ENCODE assay signal across 8 cellular contexts in the genomic region with DNA sequence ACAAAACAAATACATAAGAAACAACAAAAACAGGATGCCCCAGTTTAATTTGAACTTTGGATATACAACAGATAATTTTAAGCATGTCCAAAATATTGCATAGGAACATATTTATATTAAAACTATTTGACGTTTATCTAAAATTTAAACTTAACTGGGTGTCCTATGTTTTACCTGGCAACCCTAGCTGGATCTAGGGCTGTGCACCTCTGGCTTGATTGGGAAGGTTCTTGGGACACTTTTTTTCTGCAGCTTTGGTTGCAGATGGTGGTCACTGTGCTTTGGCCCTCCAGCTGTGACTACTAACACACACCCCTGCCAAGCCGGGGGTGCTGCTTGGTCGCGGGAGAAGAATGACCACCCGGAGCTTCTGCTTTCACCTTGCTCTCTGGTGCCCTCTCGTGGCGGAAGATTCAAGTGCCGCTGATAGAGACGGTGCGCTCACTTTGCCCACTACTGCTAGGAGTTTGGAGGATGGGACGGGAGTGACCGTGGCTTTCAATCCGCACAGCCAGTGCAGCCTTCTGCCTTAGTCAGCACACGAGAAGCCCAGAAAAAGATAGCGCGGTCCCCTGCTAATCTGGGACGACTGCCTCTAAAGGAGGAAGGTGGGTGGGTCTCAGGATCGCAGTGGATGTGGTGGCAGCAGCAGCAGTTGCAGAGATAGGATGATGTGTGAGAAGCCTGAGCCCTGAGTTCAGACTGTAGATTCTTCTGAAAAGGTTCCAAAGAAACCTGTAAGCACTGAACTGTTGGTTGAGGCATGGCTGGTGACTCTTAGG. TPM values are rescaled to one million over a fixed set of nuclear protein-coding genes. Genes with fewer than 3 reads are reported as not detected.
DNase-seq lines count a peak whose midpoint lies in the region; ATAC-seq and TF ChIP-seq lines count a peak whose summit lies in the region.

No MANE protein-coding gene starts in this region.

- BruUV-seq in HCT116 (replicated peaks; lab: Mats Ljungman, UMichigan) = no TSS peak

- POLR2A ChIA-PET in HCT116 (lab: Charles Lee) = interaction anchor here (0.6 to 1.3 kb wide), 3 partner anchors 11 to 215 kb away, joined by 3 to 4 read pairs (median 3); no protein-coding TSS in a partner anchor

- CTCF ChIA-PET in HCT116 (lab: Charles Lee) = interaction anchor here (0.5 to 2.8 kb wide), 19 partner anchors 11 to 753 kb away, joined by 3 to 22 read pairs (median 3); no protein-coding TSS in a partner anchor

- peaks cover 0 to 4% (median 0%) of the 10 kb centered on the region in 11 experiments; a peak in 1 of 22 replicates for H4K20me1 ChIP-seq in BLaER1 treated with 17β-estradiol and CSF1 and Interleukin-3, amounts not matched to agents 10 nM and 100 nM
- no peaks in the 10 kb centered on the region for H4K20me1 ChIP-seq in HCT116 (ENCODE audit: insufficient read depth)

- peak overlapping the region in 7 of 11 experiments; percentile 16 to 83 (median 38); a peak in 12 of 22 replicates for H3K4me2 ChIP-seq in BLaER1 treated with 17β-estradiol and CSF1 and Interleukin-3, amounts not matched to agents 10 nM and 100 nM
- H3K4me2 ChIP-seq in HCT116 (ENCODE audit: low read length) = peak overlapping the region; percentile 72

- peak; percentile 60 for TF ChIP-seq RAD21 in HCT116 (IDR thresholded peaks at IDR 0.05; ENCODE audit: low read depth)

- no peaks in the 10 kb centered on the region for H3K27me3 ChIP-seq in BLaER1 treated with 17β-estradiol and CSF1 and Interleukin-3, amounts not matched to agents 10 nM and 100 nM
- no peaks in the 10 kb centered on the region for H3K27me3 ChIP-seq in HCT116 (ENCODE audit: insufficient read depth, low read length)
- H3K27me3 ChIP-seq in effector memory CD4-positive, alpha-beta T cell (replicated peaks; ENCODE audit: control insufficient read depth, insufficient read depth, low read length, poor library complexity, severe bottlenecking) = no peaks in the 10 kb centered on the region

- peak; percentile 96 for ATAC-seq in HCT116

- peak; percentile 40 to 89 (median 86); a peak in 5 of 6 replicates for TF ChIP-seq CTCF in HCT116 (IDR thresholded peaks at IDR 0.05 in 2 of 3, conservative IDR thresholded peaks at IDR 0.05 in 1 of 3; ENCODE audit: borderline replicate concordance in 1 of 3, insufficient read depth in 1 of 3, low read depth in 2 of 3, low read length in 2 of 3)

- peaks cover 0 to 26% (median 8%) of the 10 kb centered on the region in 10 experiments; a peak in 12 of 20 replicates for H3K4me1 ChIP-seq in BLaER1 treated with 17β-estradiol and CSF1 and Interleukin-3, amounts not matched to agents 10 nM and 100 nM
- H3K4me1 ChIP-seq in HCT116 (ENCODE audit: control insufficient read depth in 1 of 2, insufficient read depth in 2 of 2, low read length in 2 of 2) = peaks cover 3 to 11% of the 10 kb centered on the region in 2 experiments; a peak in 2 of 4 replicates
- no peaks in the 10 kb centered on the region for H3K4me1 ChIP-seq in effector memory CD4-positive, alpha-beta T cell (ENCODE audit: control insufficient read depth, insufficient read depth, low read length, poor library complexity, severe bottlenecking)

- H3K27ac ChIP-seq in BLaER1 treated with 17β-estradiol and CSF1 and Interleukin-3, amounts not matched to agents 10 nM and 100 nM = peak overlapping the region in 1 of 11 experiments; percentile 24; a peak in 2 of 22 replicates
- H3K27ac ChIP-seq in HCT116 (ENCODE audit: low read depth, low read length) = no peak overlapping the region
- H3K27ac ChIP-seq in effector memory CD4-positive, alpha-beta T cell (ENCODE audit: insufficient read depth, low read length, poor library complexity, severe bottlenecking) = no peak overlapping the region

- no peaks in the 10 kb centered on the region for H3K36me3 ChIP-seq in BLaER1 treated with 17β-estradiol and CSF1 and Interleukin-3, amounts not matched to agents 10 nM and 100 nM
- no peaks in the 10 kb centered on the region for H3K36me3 ChIP-seq in HCT116 (ENCODE audit: control insufficient read depth in 1 of 2, insufficient read depth in 2 of 2, low read length in 2 of 2)
- no peaks in the 10 kb centered on the region for H3K36me3 ChIP-seq in effector memory CD4-positive, alpha-beta T cell (ENCODE audit: control insufficient read depth, insufficient read depth, low read length)

- peak; percentile 55 for DNase-seq in HCT116 (ENCODE audit: low read depth, low spot score)
- peak; percentile 57 for DNase-seq in NCI-H69 (lab: John Stamatoyannopoulos, UW)
- DNase-seq in activated CD8-positive, alpha-beta memory T cell treated with anti-CD3 and anti-CD28 coated beads for 1 hour (ENCODE audit: extremely low read depth in 1 of 2, low read depth in 1 of 2) = peak; percentile 4 to 66
- DNase-seq in effector memory CD4-positive, alpha-beta T cell = peak; percentile 12 to 47 (median 22)
- peak; percentile 72 for DNase-seq in medulla oblongata (ENCODE audit: extremely low spot score)
- DNase-seq in stimulated activated CD8-positive, alpha-beta memory T cell treated with anti-CD3 and anti-CD28 coated beads, Interleukin-12 subunit alpha, Interleukin-12 subunit beta, amount 100 ng/mL, for 24 hours (ENCODE audit: extremely low read depth) = peak; percentile 16
- no peak for DNase-seq in GF-D8 (lab: John Stamatoyannopoulos, UW)

- peak overlapping the region; percentile 80 for H2AFZ ChIP-seq in HCT116 (ENCODE audit: low read depth, low read length, poor library complexity, severe bottlenecking)

- no peaks in the 10 kb centered on the region for H3K9me2 ChIP-seq in HCT116 (ENCODE audit: insufficient read depth)

- RAD21 ChIA-PET in HCT116 (lab: Charles Lee; ENCODE audit: low non-redundant PET in 1 of 2, low total read pairs in 2 of 2, uncharacterized antibody in 2 of 2, unreplicated experiment in 2 of 2) = interaction anchor here in 1 of 2 experiments (0.8 kb wide), 1 partner anchor 215 kb away, joined by 3 read pairs; no protein-coding TSS in a partner anchor

- H3K4me3 ChIP-seq in BLaER1 treated with 17β-estradiol and CSF1 and Interleukin-3, amounts not matched to agents 10 nM and 100 nM = peak overlapping the region in 2 of 10 experiments; percentile 7 to 33; a peak in 2 of 20 replicates
- H3K4me3 ChIP-seq in HCT116 (replicated peaks in 1 of 2; ENCODE audit: low read depth in 1 of 2, low read length in 2 of 2) = peak overlapping the region; percentile 28 to 30
- no peak overlapping the region for H3K4me3 ChIP-seq in effector memory CD4-positive, alpha-beta T cell (ENCODE audit: insufficient read depth, low read depth, low read length, poor library complexity, severe bottlenecking)

- no peak for TF ChIP-seq POLR2A in HCT116 (IDR thresholded peaks at IDR 0.05; ENCODE audit: borderline replicate concordance, extremely low read depth, insufficient read depth, insufficient read length)

- no peaks in the 10 kb centered on the region for H3K79me2 ChIP-seq in HCT116 (ENCODE audit: insufficient read depth, low read length)

- no peak overlapping the region for H3K9ac ChIP-seq in BLaER1 treated with 17β-estradiol and CSF1 and Interleukin-3, amounts not matched to agents 10 nM and 100 nM
- H3K9ac ChIP-seq in HCT116 (ENCODE audit: low read length) = no peak overlapping the region

- H3K9me3 ChIP-seq in BLaER1 treated with 17β-estradiol and CSF1 and Interleukin-3, amounts not matched to agents 10 nM and 100 nM (replicated peaks in 1 of 11) = no peaks in the 10 kb centered on the region
- no peaks in the 10 kb centered on the region for H3K9me3 ChIP-seq in HCT116 (ENCODE audit: control insufficient read depth in 1 of 2, insufficient read depth in 1 of 2, low read depth in 1 of 2, low read length in 2 of 2)
- H3K9me3 ChIP-seq in effector memory CD4-positive, alpha-beta T cell (ENCODE audit: control insufficient read depth, low read length) = no peaks in the 10 kb centered on the region

- intact Hi-C loops in HCT116 (cut with micrococcal nuclease) = loop anchor here (1.0 kb wide), 1 partner anchor 215 kb away; no protein-coding TSS in a partner anchor

TF ChIP-seq in HCT116, 20 proteins besides CTCF, POLR2A, EP300 and RAD21:
- TF ChIP-seq, protein P1, sequence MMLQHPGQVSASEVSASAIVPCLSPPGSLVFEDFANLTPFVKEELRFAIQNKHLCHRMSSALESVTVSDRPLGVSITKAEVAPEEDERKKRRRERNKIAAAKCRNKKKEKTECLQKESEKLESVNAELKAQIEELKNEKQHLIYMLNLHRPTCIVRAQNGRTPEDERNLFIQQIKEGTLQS (IDR thresholded peaks at IDR 0.05) = no peak
- TF ChIP-seq SRF (IDR thresholded peaks at IDR 0.05; ENCODE audit: low read depth) = no peak
- TF ChIP-seq, protein P2, sequence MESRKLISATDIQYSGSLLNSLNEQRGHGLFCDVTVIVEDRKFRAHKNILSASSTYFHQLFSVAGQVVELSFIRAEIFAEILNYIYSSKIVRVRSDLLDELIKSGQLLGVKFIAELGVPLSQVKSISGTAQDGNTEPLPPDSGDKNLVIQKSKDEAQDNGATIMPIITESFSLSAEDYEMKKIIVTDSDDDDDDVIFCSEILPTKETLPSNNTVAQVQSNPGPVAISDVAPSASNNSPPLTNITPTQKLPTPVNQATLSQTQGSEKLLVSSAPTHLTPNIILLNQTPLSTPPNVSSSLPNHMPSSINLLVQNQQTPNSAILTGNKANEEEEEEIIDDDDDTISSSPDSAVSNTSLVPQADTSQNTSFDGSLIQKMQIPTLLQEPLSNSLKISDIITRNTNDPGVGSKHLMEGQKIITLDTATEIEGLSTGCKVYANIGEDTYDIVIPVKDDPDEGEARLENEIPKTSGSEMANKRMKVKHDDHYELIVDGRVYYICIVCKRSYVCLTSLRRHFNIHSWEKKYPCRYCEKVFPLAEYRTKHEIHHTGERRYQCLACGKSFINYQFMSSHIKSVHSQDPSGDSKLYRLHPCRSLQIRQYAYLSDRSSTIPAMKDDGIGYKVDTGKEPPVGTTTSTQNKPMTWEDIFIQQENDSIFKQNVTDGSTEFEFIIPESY (IDR thresholded peaks at IDR 0.05; ENCODE audit: extremely low read depth, insufficient replicate concordance, low read length) = no peak
- TF ChIP-seq SIN3A (IDR thresholded peaks at IDR 0.05; ENCODE audit: low read depth) = no peak
- TF ChIP-seq SP1 (IDR thresholded peaks at IDR 0.05; ENCODE audit: low read depth) = no peak
- TF ChIP-seq ELF1 (IDR thresholded peaks at IDR 0.05; ENCODE audit: borderline replicate concordance, low read depth) = no peak
- no peak for TF ChIP-seq EGR1 (IDR thresholded peaks at IDR 0.05; ENCODE audit: low read depth)
- no peak for TF ChIP-seq FOSL1 (IDR thresholded peaks at IDR 0.05; ENCODE audit: low read depth)

RNA-seq across cellular contexts. Expression of gene SPACA3, which starts 6.7 kb away (rescaled TPM):
- total RNA-seq in HCT116 (2021; ENCODE audit: unreplicated experiment) = not detected
- not detected in 2 replicates for polyA plus RNA-seq in HCT116 (2012)
